In the genomic region with DNA sequence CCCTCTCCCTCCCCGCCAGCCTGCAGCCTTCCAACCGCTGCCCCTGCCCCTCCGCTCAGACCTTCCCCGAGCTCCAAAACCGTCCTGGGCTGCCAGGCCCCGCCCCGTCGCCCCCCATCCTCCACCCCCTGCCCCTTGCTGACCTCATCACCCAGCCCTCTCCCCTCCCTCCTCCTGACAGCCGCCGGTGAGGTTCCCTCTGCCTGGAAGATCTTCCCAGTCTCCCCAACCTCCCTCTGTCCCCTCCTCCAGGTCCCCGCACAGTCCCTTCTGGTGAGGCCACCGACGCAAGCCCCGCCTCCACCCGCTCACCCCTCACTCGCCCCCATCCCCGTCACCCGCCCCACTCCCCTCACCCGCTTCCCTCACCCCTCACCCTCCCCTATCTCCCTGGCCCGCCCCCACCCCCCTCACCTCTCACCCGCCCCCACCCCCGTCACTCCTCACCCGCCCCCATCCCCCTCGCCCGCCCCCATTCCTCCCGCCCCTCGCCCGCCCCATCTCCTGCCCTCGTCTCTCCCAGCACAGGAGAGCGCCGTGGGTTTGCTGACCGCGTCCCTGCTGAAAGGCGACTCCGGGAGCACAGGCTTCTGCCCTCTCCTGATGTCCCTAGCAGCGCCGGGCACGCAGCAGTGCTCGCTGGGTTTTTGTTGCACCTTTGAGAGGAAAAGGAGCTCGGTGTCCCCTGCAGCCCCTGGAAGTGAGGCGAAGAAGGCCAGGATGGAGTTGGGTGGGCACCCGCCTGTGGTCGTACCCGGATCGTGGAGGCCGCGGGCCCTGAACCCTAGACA, we compare ENCODE assay signal across 8 cellular contexts. TPM values are rescaled to one million over a fixed set of nuclear protein-coding genes. Genes with fewer than 3 reads are reported as not detected.
DNase-seq lines count a peak whose midpoint lies in the region; ATAC-seq and TF ChIP-seq lines count a peak whose summit lies in the region.

No MANE protein-coding gene starts in this region.

- H3K4me3 Mint-ChIP-seq in CD8-positive, alpha-beta T cell: peak overlapping the region; percentile 83
- peak overlapping the region; percentile 75 for H3K4me3 Mint-ChIP-seq in natural killer cell treated with Interleukin-12 subunit alpha and Interleukin-12 subunit beta and Interleukin-15 and Interleukin-18, amount 100 ng/mL, for 72 hours

- no peaks in the 10 kb centered on the region for H3K9me3 Mint-ChIP-seq in CD8-positive, alpha-beta T cell
- H3K9me3 Mint-ChIP-seq in natural killer cell treated with Interleukin-12 subunit alpha and Interleukin-12 subunit beta and Interleukin-15 and Interleukin-18, amount 100 ng/mL, for 72 hours: no peaks in the 10 kb centered on the region

- intact Hi-C loops in CD8-positive, alpha-beta T cell (cut with DNase I, micrococcal nuclease): loop anchor here (5.0 to 10.0 kb wide), 2 partner anchors 74 to 406 kb away; partner anchors contain the start of gene ATXN10 (in 1 of the 2)

- H3K9me2 ChIP-seq in SU-DHL-6 (replicated peaks; ENCODE audit: insufficient read depth, low read length): no peaks in the 10 kb centered on the region

- POLR2A ChIA-PET in CD8-positive, alpha-beta T cell (lab: Charles Lee): interaction anchor here (0.6 to 0.9 kb wide), 2 partner anchors 22 to 87 kb away, joined by 4 to 7 read pairs; no protein-coding TSS in a partner anchor
- POLR2A ChIA-PET in HEK293T (lab: Yijun Ruan, JAX): no interaction called here

- H3K27me3 Mint-ChIP-seq in CD8-positive, alpha-beta T cell (ENCODE audit: low read depth): peaks cover 9% of the 10 kb centered on the region
- peaks cover 26 to 27% of the 10 kb centered on the region in 2 donors for H3K27me3 Mint-ChIP-seq in natural killer cell treated with Interleukin-12 subunit alpha and Interleukin-12 subunit beta and Interleukin-15 and Interleukin-18, amount 100 ng/mL, for 72 hours

- peak overlapping the region; percentile 53 for H3K4me3 ChIP-seq in CD8-positive, alpha-beta T cell (ENCODE audit: low read depth, low read length)
- no peak overlapping the region for H3K4me3 ChIP-seq in SU-DHL-6 (ENCODE audit: insufficient read depth, low read length, poor library complexity, severe bottlenecking)
- H3K4me3 ChIP-seq in endocrine pancreas (ENCODE audit: control insufficient read depth, insufficient read depth, low read length): peak overlapping the region; percentile 19

- H3K36me3 Mint-ChIP-seq in CD8-positive, alpha-beta T cell: no peaks in the 10 kb centered on the region
- no peaks in the 10 kb centered on the region for H3K36me3 Mint-ChIP-seq in natural killer cell treated with Interleukin-12 subunit alpha and Interleukin-12 subunit beta and Interleukin-15 and Interleukin-18, amount 100 ng/mL, for 72 hours

- peaks cover 10% of the 10 kb centered on the region for H3K4me1 ChIP-seq in CD8-positive, alpha-beta T cell (ENCODE audit: insufficient read depth, low read length)
- H3K4me1 ChIP-seq in endocrine pancreas (ENCODE audit: control insufficient read depth, insufficient read depth, low read length): no peaks in the 10 kb centered on the region

- CTCF ChIA-PET in CD8-positive, alpha-beta T cell (lab: Charles Lee): interaction anchor here (0.7 to 3.4 kb wide), 8 partner anchors 17 to 172 kb away, joined by 3 to 17 read pairs (median 4); no protein-coding TSS in a partner anchor
- CTCF ChIA-PET in HEK293T (lab: Yijun Ruan, JAX): interaction anchor here (0.6 kb wide), 1 partner anchor 58 kb away, joined by 3 read pairs; no protein-coding TSS in a partner anchor

- no peaks in the 10 kb centered on the region for H4K20me1 ChIP-seq in SU-DHL-6 (ENCODE audit: low read depth, low read length)

- H3K79me2 ChIP-seq in SU-DHL-6 (ENCODE audit: insufficient read depth, low read length): no peaks in the 10 kb centered on the region

- H3K9ac ChIP-seq in SU-DHL-6 (ENCODE audit: low read length) (no peak overlapping the region), endocrine pancreas (ENCODE audit: control insufficient read depth, insufficient read depth, low read length) (peak overlapping the region; percentile 42)

- no peaks in the 10 kb centered on the region for H3F3A ChIP-seq in SU-DHL-6 (ENCODE audit: insufficient read depth)

- H3K27me3 ChIP-seq in CD8-positive, alpha-beta T cell (ENCODE audit: insufficient read depth, low read length): no peaks in the 10 kb centered on the region
- H3K27me3 ChIP-seq in SU-DHL-6 (ENCODE audit: low read length) (no peaks in the 10 kb centered on the region), endocrine pancreas (ENCODE audit: control insufficient read depth, insufficient read depth, low read length) (no peaks in the 10 kb centered on the region)

- H3K9me3 ChIP-seq in CD8-positive, alpha-beta T cell (ENCODE audit: low read length): no peaks in the 10 kb centered on the region
- H3K9me3 ChIP-seq in SU-DHL-6 (ENCODE audit: insufficient read depth, low read length): no peaks in the 10 kb centered on the region
- H3K9me3 ChIP-seq in endocrine pancreas (ENCODE audit: control insufficient read depth, low read length): no peaks in the 10 kb centered on the region

- no peak overlapping the region for H3K27ac ChIP-seq in CD8-positive, alpha-beta T cell (ENCODE audit: low read depth, low read length)
- no peak overlapping the region for H3K27ac ChIP-seq in SU-DHL-6 (ENCODE audit: low read depth, low read length)

- DNase-seq in CD8-positive, alpha-beta T cell: peak in 4 of 7 experiments; percentile 7 to 31 (median 24)
- DNase-seq in HEK293T (ENCODE audit: extremely low spot score) (peak; percentile 47), epidermal melanocyte (ENCODE audit: insufficient read length, low spot score) (no peak)
- no peak for DNase-seq in natural killer cell treated with Interleukin-12 subunit alpha and Interleukin-12 subunit beta and Interleukin-15 and Interleukin-18, amount 100 ng/mL, for 72 hours (ENCODE audit: low spot score)

- no peak overlapping the region for H2AFZ ChIP-seq in SU-DHL-6 (ENCODE audit: low read depth, low read length, severe bottlenecking)

- no peaks in the 10 kb centered on the region for H3K36me3 ChIP-seq in CD8-positive, alpha-beta T cell (ENCODE audit: insufficient read depth, low read length)
- H3K36me3 ChIP-seq in SU-DHL-6 (ENCODE audit: low read length): no peaks in the 10 kb centered on the region
- no peaks in the 10 kb centered on the region for H3K36me3 ChIP-seq in endocrine pancreas (ENCODE audit: control insufficient read depth, insufficient read depth, low read length)

- peaks cover 12% of the 10 kb centered on the region for H3K4me1 Mint-ChIP-seq in CD8-positive, alpha-beta T cell (ENCODE audit: low read depth)
- H3K4me1 Mint-ChIP-seq in natural killer cell treated with Interleukin-12 subunit alpha and Interleukin-12 subunit beta and Interleukin-15 and Interleukin-18, amount 100 ng/mL, for 72 hours (ENCODE audit: low read depth in 2 of 2): peaks cover 14 to 15% of the 10 kb centered on the region in 2 donors

- TF ChIP-seq CTCF in CD8-positive, alpha-beta T cell (IDR thresholded peaks at IDR 0.05): no peak
- TF ChIP-seq CTCF in SU-DHL-6 (IDR thresholded peaks at IDR 0.05; ENCODE audit: insufficient read depth, low read length, poor library complexity, severe bottlenecking): no peak

- peak overlapping the region; percentile 32 for H3K4me2 ChIP-seq in SU-DHL-6 (ENCODE audit: low read depth, low read length, poor library complexity, severe bottlenecking)

- peak; percentile 16 for ATAC-seq in CD8-positive, alpha-beta T cell
- peak in 1 of 2 donors; percentile 15 for ATAC-seq in natural killer cell treated with Interleukin-12 subunit alpha and Interleukin-12 subunit beta and Interleukin-15 and Interleukin-18, amount 100 ng/mL, for 72 hours
- ATAC-seq in HG03378 (IDR thresholded peaks at IDR 0.05; ENCODE audit: unreplicated experiment): no peak
- no peak for ATAC-seq in HG03196 (IDR thresholded peaks at IDR 0.05; ENCODE audit: unreplicated experiment)

- no peak overlapping the region for H3K27ac Mint-ChIP-seq in CD8-positive, alpha-beta T cell
- H3K27ac Mint-ChIP-seq in natural killer cell treated with Interleukin-12 subunit alpha and Interleukin-12 subunit beta and Interleukin-15 and Interleukin-18, amount 100 ng/mL, for 72 hours: no peak overlapping the region

TF ChIP-seq in HEK293T, 16 proteins besides CTCF, POLR2A, EP300 and RAD21:
- TF ChIP-seq L3MBTL2 (conservative IDR thresholded peaks at IDR 0.05) (no peak), FOXA1 (IDR thresholded peaks at IDR 0.05) (no peak), ELF4 (IDR thresholded peaks at IDR 0.05) (no peak), LEF1 (IDR thresholded peaks at IDR 0.05; ENCODE audit: borderline replicate concordance) (no peak), ARNT (IDR thresholded peaks at IDR 0.05) (no peak), HDGF (IDR thresholded peaks at IDR 0.05; ENCODE audit: borderline replicate concordance) (no peak), SUZ12 (IDR thresholded peaks at IDR 0.05) (no peak), SP1 (IDR thresholded peaks at IDR 0.05) (no peak), CTBP1 (IDR thresholded peaks at IDR 0.05; ENCODE audit: borderline replicate concordance) (no peak), FOXM1 (IDR thresholded peaks at IDR 0.05; ENCODE audit: borderline replicate concordance) (no peak), ZNF384 (IDR thresholded peaks at IDR 0.05) (no peak), NFRKB (IDR thresholded peaks at IDR 0.05) (no peak), BHLHE40 (IDR thresholded peaks at IDR 0.05; ENCODE audit: borderline replicate concordance) (no peak), TARDBP (IDR thresholded peaks at IDR 0.05) (no peak), FOXK2 (IDR thresholded peaks at IDR 0.05) (no peak)
- TF ChIP-seq, protein P1, sequence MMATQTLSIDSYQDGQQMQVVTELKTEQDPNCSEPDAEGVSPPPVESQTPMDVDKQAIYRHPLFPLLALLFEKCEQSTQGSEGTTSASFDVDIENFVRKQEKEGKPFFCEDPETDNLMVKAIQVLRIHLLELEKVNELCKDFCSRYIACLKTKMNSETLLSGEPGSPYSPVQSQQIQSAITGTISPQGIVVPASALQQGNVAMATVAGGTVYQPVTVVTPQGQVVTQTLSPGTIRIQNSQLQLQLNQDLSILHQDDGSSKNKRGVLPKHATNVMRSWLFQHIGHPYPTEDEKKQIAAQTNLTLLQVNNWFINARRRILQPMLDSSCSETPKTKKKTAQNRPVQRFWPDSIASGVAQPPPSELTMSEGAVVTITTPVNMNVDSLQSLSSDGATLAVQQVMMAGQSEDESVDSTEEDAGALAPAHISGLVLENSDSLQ (IDR thresholded peaks at IDR 0.05): no peak

RNA-seq across cellular contexts. Expression of gene UPK3A, which starts 16.4 kb away (rescaled TPM):
- total RNA-seq in CD8-positive, alpha-beta T cell: not detected
- total RNA-seq in natural killer cell treated with Interleukin-12 subunit alpha and Interleukin-12 subunit beta and Interleukin-15 and Interleukin-18, amount 100 ng/mL, for 72 hours: not detected

RNA-seq across cellular contexts. Expression of gene KIAA0930, which starts 27.7 kb away (rescaled TPM):
- total RNA-seq in CD8-positive, alpha-beta T cell: 10 to 100 TPM in 1 of 2 experiments, 1 to 10 TPM in 1; 6.6 to 11.7 TPM
- 10 to 100 TPM; 54.1 to 55.2 TPM for total RNA-seq in natural killer cell treated with Interleukin-12 subunit alpha and Interleukin-12 subunit beta and Interleukin-15 and Interleukin-18, amount 100 ng/mL, for 72 hours

RNA-seq across cellular contexts. Expression of gene FAM118A, which starts 41.4 kb away (rescaled TPM):
- 100 to 1,000 TPM; 194 to 196 TPM for total RNA-seq in CD8-positive, alpha-beta T cell
- total RNA-seq in natural killer cell treated with Interleukin-12 subunit alpha and Interleukin-12 subunit beta and Interleukin-15 and Interleukin-18, amount 100 ng/mL, for 72 hours: 100 to 1,000 TPM in 1 of 2 donors, 10 to 100 TPM in 1; 24.9 to 138 TPM

Comparison
In these comparisons a context has a peak if more than half of its experiments do, and no peak if none do; other contexts are left out.
1. DNase-seq: peak in CD8-positive, alpha-beta T cell (4 of 7) and HEK293T (single experiment); none in natural killer cell treated with Interleukin-12 subunit alpha and Interleukin-12 subunit beta and Interleukin-15 and Interleukin-18, amount 100 ng/mL, for 72 hours (single experiment) and epidermal melanocyte (single experiment).
2. RNA of gene KIAA0930, which starts 27.7 kb away (total RNA-seq): 54.1 to 55.2 TPM in natural killer cell treated with Interleukin-12 subunit alpha and Interleukin-12 subunit beta and Interleukin-15 and Interleukin-18, amount 100 ng/mL, for 72 hours; 6.6 to 11.7 TPM in CD8-positive, alpha-beta T cell; every median in the first group is over 4 times any median in the second.